In genomic region chr2:94861308-94862152, GRCh38 we compare ENCODE assay signal across 1 cellular context.
TF ChIP-seq lines count a peak whose summit lies in the region.

No MANE protein-coding gene starts in this region.

TF ChIP-seq in IMR-90, 13 proteins besides CTCF, POLR2A, EP300 and RAD21 (continued from another document):
- TF ChIP-seq ELK1 (IDR thresholded peaks at IDR 0.05; ENCODE audit: borderline replicate concordance, low read depth, low read length) (no peak), USF2 (IDR thresholded peaks at IDR 0.05; ENCODE audit: low read depth, low read length) (no peak)
